In the genomic region with DNA sequence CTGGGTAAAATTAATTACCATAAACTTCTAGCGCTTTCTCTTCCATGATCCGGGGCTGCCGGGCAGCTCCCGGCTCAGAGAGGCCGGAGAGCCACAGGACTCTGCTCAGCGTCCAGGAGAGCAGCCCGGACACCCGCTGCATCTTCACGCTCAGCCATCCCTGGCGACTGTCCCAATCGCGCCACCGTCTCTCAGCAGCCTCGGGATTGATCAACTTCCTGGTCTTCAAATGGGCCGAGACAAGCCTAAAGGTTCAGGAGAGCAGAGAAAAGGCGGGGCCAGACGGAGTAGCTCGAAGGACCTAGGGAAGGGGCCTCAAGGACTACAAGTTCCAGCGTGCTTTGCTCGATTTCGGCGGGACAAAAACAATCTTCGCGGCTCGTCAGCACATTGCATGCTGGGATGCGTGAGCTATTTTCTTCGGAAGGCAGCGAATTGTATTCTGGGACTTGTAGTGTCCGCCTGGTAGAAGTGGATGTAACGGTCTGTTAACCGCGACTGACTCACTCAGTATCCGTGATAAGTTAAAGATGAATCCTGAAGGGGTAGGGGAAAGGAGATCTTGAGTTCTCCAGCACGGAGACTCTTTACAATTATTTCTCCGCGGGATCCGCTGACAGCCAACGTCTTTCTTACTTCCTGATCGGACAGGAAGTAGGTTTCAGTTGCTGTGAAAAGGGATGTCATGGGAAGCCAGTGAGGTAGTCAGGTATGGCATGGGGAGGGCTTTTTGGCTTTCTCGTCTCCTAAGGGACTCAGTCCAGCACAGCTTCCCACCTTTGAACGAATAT, we compare ENCODE assay signal across 8 cellular contexts. TPM values are rescaled to one million over a fixed set of nuclear protein-coding genes. Genes with fewer than 3 reads are reported as not detected.
DNase-seq lines count a peak whose midpoint lies in the region; ATAC-seq and TF ChIP-seq lines count a peak whose summit lies in the region.

A gene with protein sequence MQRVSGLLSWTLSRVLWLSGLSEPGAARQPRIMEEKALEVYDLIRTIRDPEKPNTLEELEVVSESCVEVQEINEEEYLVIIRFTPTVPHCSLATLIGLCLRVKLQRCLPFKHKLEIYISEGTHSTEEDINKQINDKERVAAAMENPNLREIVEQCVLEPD (minus strand): TSS at position 212 of the 791 bp plus-strand sequence. CDS start 70 bp downstream, at position 142.

- H3K27me3 ChIP-seq in Panc1 (ENCODE audit: control insufficient read depth, insufficient read depth, low read length) (no peaks in the 10 kb centered on the region), muscle layer of colon (ENCODE audit: control insufficient read depth in 1 of 2, insufficient read depth in 2 of 2, low read length in 2 of 2) (no peaks in the 10 kb centered on the region)

- H3K9me3 Mint-ChIP-seq in activated T-cell treated with anti-CD3 and anti-CD28 coated beads, Interleukin-2, amount 50 U/mL, for 4 hours: no peaks in the 10 kb centered on the region

- CTCF ChIA-PET in Panc1 (lab: Charles Lee): interaction anchor here (0.6 to 1.6 kb wide), 3 partner anchors 59 to 1787 kb away, joined by 3 to 12 read pairs (median 10); no protein-coding TSS in a partner anchor

- H3K27me3 Mint-ChIP-seq in activated T-cell treated with anti-CD3 and anti-CD28 coated beads, Interleukin-2, amount 50 U/mL, for 4 hours (ENCODE audit: low read depth): no peaks in the 10 kb centered on the region

- ATAC-seq in GM21723 (IDR thresholded peaks at IDR 0.05; ENCODE audit: unreplicated experiment) (peak; percentile 68), Panc1 (peak; percentile 92), esophagus mucosa (peak; percentile 88)
- ATAC-seq in activated T-cell treated with anti-CD3 and anti-CD28 coated beads, Interleukin-2, amount 50 U/mL, for 4 hours: peak; percentile 80 to 81

- peak within 1 kb of the TSS; percentile 96 for H3K4me3 Mint-ChIP-seq in activated T-cell treated with anti-CD3 and anti-CD28 coated beads, Interleukin-2, amount 50 U/mL, for 4 hours

- BruUV-seq in Panc1 (replicated peaks; lab: Mats Ljungman, UMichigan): no TSS peak

- peak; percentile 97 for DNase-seq in DMS53 treated with DMSO at 0.1 percent for 48 hours (lab: John Stamatoyannopoulos, UW; ENCODE audit: unreplicated experiment)
- DNase-seq in KG1 (lab: John Stamatoyannopoulos, UW): peak; percentile 98
- peak; percentile 99 for DNase-seq in Panc1 (ENCODE audit: low read depth, low spot score)
- peak; percentile 86 for DNase-seq in activated T-cell treated with anti-CD3 and anti-CD28 coated beads, Interleukin-2, amount 50 U/mL, for 4 hours
- DNase-seq in stimulated activated CD8-positive, alpha-beta memory T cell treated with anti-CD3 and anti-CD28 coated beads, Interleukin-7, amount 100 ng/mL, for 24 hours (ENCODE audit: low read depth): peak; percentile 82

- H3K4me1 ChIP-seq in Panc1 (ENCODE audit: control insufficient read depth, insufficient read depth, low read length) (peaks cover 32% of the 10 kb centered on the region), muscle layer of colon (ENCODE audit: insufficient read depth, low read length) (peaks cover 41% of the 10 kb centered on the region)

- H3K27ac ChIP-seq in Panc1 (ENCODE audit: low read length) (peak within 1 kb of the TSS; percentile 99), muscle layer of colon (ENCODE audit: low read depth, low read length) (peak within 1 kb of the TSS; percentile 91)

- intact Hi-C loops in Panc1 (cut with micrococcal nuclease; ENCODE audit: unreplicated experiment): no loop called here

- H3K9ac ChIP-seq in muscle layer of colon (ENCODE audit: low read length): peak within 1 kb of the TSS; percentile 86

- TF ChIP-seq CTCF in Panc1 (IDR thresholded peaks at IDR 0.05): no peak

- H3K36me3 Mint-ChIP-seq in activated T-cell treated with anti-CD3 and anti-CD28 coated beads, Interleukin-2, amount 50 U/mL, for 4 hours (ENCODE audit: insufficient read depth): peaks cover 10% of the 10 kb centered on the region

- in situ Hi-C loops in Panc1 (cut with HindIII; ENCODE audit: low pct_unique_long_range_greater_than_20kb, low sequenced_read_pairs): no loop called here

- peak within 1 kb of the TSS; percentile 92 to 97 for H3K4me3 ChIP-seq in Panc1 (ENCODE audit: low read depth in 2 of 2, low read length in 2 of 2)
- H3K4me3 ChIP-seq in muscle layer of colon (ENCODE audit: low read depth in 1 of 2, low read length in 2 of 2): peak within 1 kb of the TSS; percentile 83 to 95

- H3K36me3 ChIP-seq in Panc1 (ENCODE audit: control insufficient read depth, insufficient read depth, low read length) (peaks cover 3% of the 10 kb centered on the region; the same call in 1 of the 2 replicates), muscle layer of colon (ENCODE audit: insufficient read depth, low read length) (peaks cover 7% of the 10 kb centered on the region)

- H3K9me3 ChIP-seq in Panc1 (ENCODE audit: control insufficient read depth, insufficient read depth, low read depth, low read length): no peaks in the 10 kb centered on the region
- H3K9me3 ChIP-seq in muscle layer of colon (ENCODE audit: low read length): no peaks in the 10 kb centered on the region

- H3K4me1 Mint-ChIP-seq in activated T-cell treated with anti-CD3 and anti-CD28 coated beads, Interleukin-2, amount 50 U/mL, for 4 hours (ENCODE audit: low read depth): peaks cover 67% of the 10 kb centered on the region

- POLR2A ChIA-PET in Panc1 (lab: Charles Lee): interaction anchor here (0.5 to 0.8 kb wide), 5 partner anchors 11 to 706 kb away, joined by 3 to 9 read pairs (median 4); no protein-coding TSS in a partner anchor

RNA-seq across cellular contexts. Expression of the gene that starts here (rescaled TPM):
- total RNA-seq in Panc1 (2021; ENCODE audit: unreplicated experiment) (89.8 TPM), esophagus mucosa (25.6 TPM)
- polyA plus RNA-seq in Panc1 (2012; ENCODE audit: insufficient read length): 84.6 TPM
- 10 to 100 TPM; 37.5 to 45.4 (median 44.1) TPM for total RNA-seq in activated T-cell treated with anti-CD3 and anti-CD28 coated beads, Interleukin-2, amount 50 U/mL, for 4 hours

Comparison
In these comparisons a context has a peak if more than half of its experiments do, and no peak if none do; other contexts are left out.
1. Peak in every context shown above with its lines: DNase-seq, ATAC-seq, H3K4me3 ChIP-seq and H3K27ac ChIP-seq.